In genomic region chr5:135456238-135457099, GRCh38 we compare ENCODE assay signal across 1 cellular context.
TF ChIP-seq lines count a peak whose summit lies in the region.

No MANE protein-coding gene starts in this region.

TF ChIP-seq in SK-N-SH, 30 proteins besides CTCF, POLR2A, EP300 and RAD21 (continued from another document):
- TF ChIP-seq MAX (IDR thresholded peaks at IDR 0.05; ENCODE audit: low read depth): no peak
